ENCODE assay signal across 35 cellular contexts in the genomic region with DNA sequence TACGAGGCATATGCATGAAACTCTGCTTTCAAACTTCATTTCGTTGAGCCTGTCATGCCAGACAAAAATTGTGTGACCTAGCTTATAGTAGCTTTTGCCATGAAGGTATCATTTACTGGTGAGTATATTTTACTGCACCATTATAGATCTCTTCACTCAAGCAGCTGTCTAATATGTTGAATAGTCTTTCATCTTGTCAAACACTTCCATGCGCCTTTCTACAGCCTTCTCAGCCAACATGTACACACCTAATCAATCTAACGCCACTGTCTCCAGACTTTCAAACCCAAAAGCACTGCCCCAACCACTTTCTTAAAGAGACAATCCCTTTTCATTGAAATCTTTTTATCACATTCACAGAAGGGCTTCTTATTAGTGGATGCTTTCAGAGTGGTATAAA.
DNase-seq lines count a peak whose midpoint lies in the region; ATAC-seq, FAIRE-seq and TF ChIP-seq lines count a peak whose summit lies in the region.
"Had no signal": no experiment of that assay in that cellular context is flagged by ENCODE, and none has a peak within 500 bp of the region (broad histone marks: within the 10 kb centered on the region; RNA-seq: fewer than 3 reads in every experiment).

No MANE protein-coding gene starts in this region.

- in situ Hi-C loops in GM23248 (cut with MboI) = no loop called here

- intact Hi-C loops in endothelial cell of umbilical vein (cut with micrococcal nuclease) = no loop called here

- dilution Hi-C loops in endothelial cell of umbilical vein (cut with MboI; ENCODE audit: extremely low pct_ligation_motif_present, low sequenced_read_pairs) = no loop called here

- no peak for ATAC-seq in HG03175 (IDR thresholded peaks at IDR 0.05; ENCODE audit: unreplicated experiment)
- ATAC-seq: A549; CD8-positive, alpha-beta T cell had no signal

- no peaks in the 10 kb centered on the region for H3K36me3 Mint-ChIP-seq in endodermal cell (ENCODE audit: low read depth)
- H3K36me3 Mint-ChIP-seq: CD14-positive monocyte; CD4-positive, CD25-positive, alpha-beta regulatory T cell; CD8-positive, alpha-beta T cell had no signal

- no peaks in the 10 kb centered on the region for H3K4me1 ChIP-seq in endodermal cell (ENCODE audit: control insufficient read depth, insufficient read depth, low read length)
- no peaks in the 10 kb centered on the region for H3K4me1 ChIP-seq in endothelial cell of umbilical vein (ENCODE audit: control insufficient read depth, extremely low read depth, insufficient read depth, low read length)
- no peaks in the 10 kb centered on the region for H3K4me1 ChIP-seq in GM23248 (ENCODE audit: insufficient read depth)
- H3K4me1 ChIP-seq: A549; BE2C; BLaER1; BLaER1 treated with 17β-estradiol and CSF1 and Interleukin-3, amounts not matched to agents 10 nM and 100 nM; Caco-2 had no signal

- no peaks in the 10 kb centered on the region for H3K36me3 ChIP-seq in endodermal cell (ENCODE audit: control insufficient read depth, insufficient read depth, low read length)
- no peaks in the 10 kb centered on the region for H3K36me3 ChIP-seq in endothelial cell of umbilical vein (ENCODE audit: control insufficient read depth in 2 of 2, extremely low read depth in 1 of 2, insufficient read depth in 2 of 2, low read length in 2 of 2)
- no peaks in the 10 kb centered on the region for H3K36me3 ChIP-seq in neural cell (ENCODE audit: insufficient read depth, low read length)
- no peaks in the 10 kb centered on the region for H3K36me3 ChIP-seq in GM23248 (ENCODE audit: low read depth)
- H3K36me3 ChIP-seq: BE2C; BLaER1; BLaER1 treated with 17β-estradiol and CSF1 and Interleukin-3, amounts not matched to agents 10 nM and 100 nM had no signal

- H2AFZ ChIP-seq in endothelial cell of umbilical vein (ENCODE audit: low read depth, low read length) = no peak overlapping the region
- H2AFZ ChIP-seq in neural cell (ENCODE audit: low read depth, low read length) = no peak overlapping the region
- no peak overlapping the region for H2AFZ ChIP-seq in GM23248

- H3K9me3 ChIP-seq in endodermal cell (ENCODE audit: control insufficient read depth, low read length) = no peaks in the 10 kb centered on the region
- H3K9me3 ChIP-seq in endothelial cell of umbilical vein (replicated peaks; ENCODE audit: control insufficient read depth, insufficient read depth, low read length) = peaks cover 2% of the 10 kb centered on the region
- H3K9me3 ChIP-seq in neural cell (ENCODE audit: low read length) = no peaks in the 10 kb centered on the region
- H3K9me3 ChIP-seq in GM23248 (ENCODE audit: low read depth) = no peaks in the 10 kb centered on the region
- H3K9me3 ChIP-seq: A549; BE2C; BLaER1; BLaER1 treated with 17β-estradiol and CSF1 and Interleukin-3, amounts not matched to agents 10 nM and 100 nM; Caco-2 had no signal

- no TSS peak for BruUV-seq in endothelial cell of umbilical vein (replicated peaks; lab: Mats Ljungman, UMichigan)

- peak; percentile 91 for TF ChIP-seq EP300 in neural cell (conservative IDR thresholded peaks at IDR 0.05; ENCODE audit: poor library complexity, severe bottlenecking)

- H3K27me3 ChIP-seq in endodermal cell (ENCODE audit: control insufficient read depth, insufficient read depth, low read length, poor library complexity, severe bottlenecking) (no peaks in the 10 kb centered on the region), endothelial cell of umbilical vein (ENCODE audit: control insufficient read depth in 2 of 2, insufficient read depth in 2 of 2, low read length in 2 of 2) (no peaks in the 10 kb centered on the region), neural cell (ENCODE audit: insufficient read depth, low read depth, low read length) (no peaks in the 10 kb centered on the region), GM23248 (replicated peaks; ENCODE audit: insufficient read depth) (no peaks in the 10 kb centered on the region)
- H3K27me3 ChIP-seq: BE2C; BLaER1; BLaER1 treated with 17β-estradiol and CSF1 and Interleukin-3, amounts not matched to agents 10 nM and 100 nM had no signal

- H3K79me2 ChIP-seq in endothelial cell of umbilical vein (ENCODE audit: control insufficient read depth, insufficient read depth, low read length) (no peaks in the 10 kb centered on the region), neural cell (replicated peaks; ENCODE audit: insufficient read depth, low read length) (no peaks in the 10 kb centered on the region), GM23248 (ENCODE audit: insufficient read depth) (no peaks in the 10 kb centered on the region)

- no peak overlapping the region for H3K27ac Mint-ChIP-seq in endodermal cell
- H3K27ac Mint-ChIP-seq: B cell; CD14-positive monocyte; CD4-positive, alpha-beta memory T cell; CD4-positive, alpha-beta T cell; CD8-positive, alpha-beta T cell had no signal

- no peak for TF ChIP-seq RAD21 in neural cell (conservative IDR thresholded peaks at IDR 0.05)

- H4K20me1 ChIP-seq in endothelial cell of umbilical vein (replicated peaks; ENCODE audit: control insufficient read depth, extremely low read depth, insufficient read depth, low read length) = no peaks in the 10 kb centered on the region
- H4K20me1 ChIP-seq in neural cell (ENCODE audit: insufficient read depth) = no peaks in the 10 kb centered on the region
- H4K20me1 ChIP-seq in GM23248 (ENCODE audit: insufficient read depth) = no peaks in the 10 kb centered on the region
- H4K20me1 ChIP-seq: BLaER1; BLaER1 treated with 17β-estradiol and CSF1 and Interleukin-3, amounts not matched to agents 10 nM and 100 nM had no signal

- 88 to 100% methylated on average over 2 to 4 of the region's 4 CpGs for WGBS in endodermal cell (ENCODE audit: insufficient coverage in 1 of 2, insufficient read length in 1 of 2), 2 experiments
- 3 to 5% methylated on average over 4 of the region's 4 CpGs for WGBS in GM23248 (ENCODE audit: low coverage in 1 of 2, low lambda C conversion rate in 2 of 2, missing lambda C conversion rate in 2 of 2), 2 experiments

- TF ChIP-seq CTCF in endodermal cell (conservative IDR thresholded peaks at IDR 0.05) (no peak), endothelial cell of umbilical vein (IDR thresholded peaks at IDR 0.05; ENCODE audit: extremely low read depth in 1 of 2, insufficient read depth in 1 of 2, low read depth in 1 of 2, low read length in 2 of 2) (no peak), neural cell (IDR thresholded peaks at IDR 0.05; ENCODE audit: poor library complexity, severe bottlenecking) (no peak)

- peaks cover 3% of the 10 kb centered on the region for H3K9me3 Mint-ChIP-seq in endodermal cell
- H3K9me3 Mint-ChIP-seq: CD4-positive, alpha-beta T cell had no signal

- H3K4me3 ChIP-seq in endodermal cell (ENCODE audit: low read length) (no peak overlapping the region), endothelial cell of umbilical vein (replicated peaks in 1 of 3; ENCODE audit: insufficient read depth in 1 of 3, low read depth in 1 of 3, low read length in 3 of 3) (no peak overlapping the region), neural cell (ENCODE audit: low read length) (no peak overlapping the region), GM23248 (no peak overlapping the region)
- H3K4me3 ChIP-seq: A549; BLaER1; BLaER1 treated with 17β-estradiol and CSF1 and Interleukin-3, amounts not matched to agents 10 nM and 100 nM had no signal

- no peaks in the 10 kb centered on the region for H3K9me1 ChIP-seq in endothelial cell of umbilical vein (replicated peaks; ENCODE audit: control insufficient read depth, extremely low read depth, insufficient read depth, low read length)

- peak; percentile 31 for FAIRE-seq in endothelial cell of umbilical vein (lab: Jason Lieb, UNC)
- FAIRE-seq: A204.1, A549, D721Med had no signal

- H3K4me3 Mint-ChIP-seq in endodermal cell = no peak overlapping the region
- H3K4me3 Mint-ChIP-seq: B cell; CD14-positive monocyte; CD4-positive, alpha-beta memory T cell; CD4-positive, alpha-beta T cell; CD4-positive, CD25-positive, alpha-beta regulatory T cell; CD8-positive, alpha-beta memory T cell; CD8-positive, alpha-beta T cell had no signal

- peaks cover 5% of the 10 kb centered on the region for H3K4me1 Mint-ChIP-seq in endodermal cell
- H3K4me1 Mint-ChIP-seq: B cell; CD14-positive monocyte; CD4-positive, CD25-positive, alpha-beta regulatory T cell; CD8-positive, alpha-beta memory T cell had no signal

- CTCF ChIA-PET in endothelial cell of umbilical vein (lab: Charles Lee) = no interaction called here

- H3F3A ChIP-seq in neural cell (ENCODE audit: insufficient read depth, low read length, poor library complexity, severe bottlenecking) = no peaks in the 10 kb centered on the region
- no peaks in the 10 kb centered on the region for H3F3A ChIP-seq in GM23248 (ENCODE audit: insufficient read depth)

- TF ChIP-seq POLR2A in endothelial cell of umbilical vein (IDR thresholded peaks at IDR 0.05; ENCODE audit: low read depth, low read length) = no peak

- H3K27me3 Mint-ChIP-seq in endodermal cell (ENCODE audit: insufficient read depth) = no peaks in the 10 kb centered on the region
- H3K27me3 Mint-ChIP-seq: B cell; CD4-positive, alpha-beta memory T cell; CD4-positive, alpha-beta T cell; CD4-positive, CD25-positive, alpha-beta regulatory T cell; CD8-positive, alpha-beta memory T cell had no signal

- no peak overlapping the region for H3K9ac ChIP-seq in endodermal cell (ENCODE audit: extremely low read depth, low read length, poor library complexity, severe bottlenecking)
- H3K9ac ChIP-seq in endothelial cell of umbilical vein (replicated peaks; ENCODE audit: extremely low read depth, insufficient read depth, low read length) = no peak overlapping the region
- no peak overlapping the region for H3K9ac ChIP-seq in neural cell (ENCODE audit: low read length)
- no peak overlapping the region for H3K9ac ChIP-seq in GM23248
- H3K9ac ChIP-seq: BLaER1; BLaER1 treated with 17β-estradiol and CSF1 and Interleukin-3, amounts not matched to agents 10 nM and 100 nM had no signal

- POLR2A ChIA-PET in endothelial cell of umbilical vein (lab: Charles Lee) = no interaction called here

- DNase-seq in endodermal cell (peak; percentile 4), endothelial cell of umbilical vein (ENCODE audit: low read depth, low spot score) (no peak), ureter (ENCODE audit: low spot score) (no peak), GM23248 (no peak)
- DNase-seq: 8988T; ACHN; AML-193; BE2C; C1 segment of cervical spinal cord; Caco-2; Calu3; CD4-positive, alpha-beta memory T cell; CD4-positive, alpha-beta T cell; CD4-positive, CD25-positive, alpha-beta regulatory T cell; CD8-positive, alpha-beta memory T cell; CD8-positive, alpha-beta T cell; COR-L47; DMS 273 treated with DMSO at 0.1 percent for 48 hours; DMS153; DMS53; DMS79; DMS79 treated with DMSO at 0.1 percent for 48 hours; DND-41; EL had no signal

- H3K9me2 ChIP-seq in neural cell (ENCODE audit: insufficient read depth, low read length) (no peaks in the 10 kb centered on the region), GM23248 (ENCODE audit: insufficient read depth) (no peaks in the 10 kb centered on the region)

- H3K4me2 ChIP-seq in endothelial cell of umbilical vein (ENCODE audit: insufficient read depth, low read length) (no peak overlapping the region), neural cell (ENCODE audit: low read length) (no peak overlapping the region), GM23248 (ENCODE audit: unreplicated experiment) (no peak overlapping the region)
- H3K4me2 ChIP-seq: A549; BLaER1; BLaER1 treated with 17β-estradiol and CSF1 and Interleukin-3, amounts not matched to agents 10 nM and 100 nM had no signal

- H3K27ac ChIP-seq in endodermal cell (ENCODE audit: low read depth, low read length) (no peak overlapping the region), endothelial cell of umbilical vein (ENCODE audit: insufficient read depth, low read depth, low read length) (no peak overlapping the region), neural cell (ENCODE audit: low read length) (peak overlapping the region; percentile 39), GM23248 (no peak overlapping the region)
- H3K27ac ChIP-seq: 22Rv1; A549; BLaER1; BLaER1 treated with 17β-estradiol and CSF1 and Interleukin-3, amounts not matched to agents 10 nM and 100 nM; C4-2B had no signal
